ENCODE assay signal across 8 cellular contexts in genomic region chr1:25037174-25038074, GRCh38.
A peak's percentile ranks its signal among the peaks of the same experiment; 100 is the strongest.
DNase-seq lines count a peak whose midpoint lies in the region; FAIRE-seq and TF ChIP-seq lines count a peak whose summit lies in the region.
"Had no signal": no experiment of that assay in that cellular context is flagged by ENCODE, and none has a peak within 500 bp of the region (broad histone marks: within the 10 kb centered on the region; RNA-seq: fewer than 3 reads in every experiment).

No MANE protein-coding gene starts in this region.

- DNase-seq in GM12891 (ENCODE audit: insufficient read length, low spot score) (peak; percentile 67), NCI-H226 (peak; percentile 38), endodermal cell (peak; percentile 90), osteocyte (ENCODE audit: extremely low spot score, unreplicated experiment) (no peak), DMS79 treated with DMSO at 0.1 percent for 48 hours (lab: John Stamatoyannopoulos, UW) (no peak), Ammon's horn (ENCODE audit: low spot score) (no peak)
- DNase-seq in activated CD4-positive, alpha-beta T cell treated with anti-CD3 and anti-CD28 coated beads, Interleukin-2, amount 50 U/mL, for 48 hours = peak; percentile 76 to 81

- H3K4me3 Mint-ChIP-seq in endodermal cell = no peak overlapping the region
- no peak overlapping the region for H3K4me3 Mint-ChIP-seq in osteocyte (ENCODE audit: unreplicated experiment)

- no peaks in the 10 kb centered on the region for H3K36me3 ChIP-seq in endodermal cell (ENCODE audit: control insufficient read depth, insufficient read depth, low read length)

- H3K27ac Mint-ChIP-seq in endodermal cell (no peak overlapping the region), osteocyte (ENCODE audit: unreplicated experiment) (no peak overlapping the region)

- H3K4me3 ChIP-seq in endodermal cell (ENCODE audit: low read length) = no peak overlapping the region

- H3K9me3 ChIP-seq in endodermal cell (ENCODE audit: control insufficient read depth, low read length) = no peaks in the 10 kb centered on the region

- H3K4me1 Mint-ChIP-seq in endodermal cell (no peaks in the 10 kb centered on the region), osteocyte (ENCODE audit: unreplicated experiment) (peaks cover 16% of the 10 kb centered on the region)

- H3K27me3 Mint-ChIP-seq in endodermal cell (ENCODE audit: insufficient read depth) (peaks cover 2% of the 10 kb centered on the region), osteocyte (ENCODE audit: unreplicated experiment) (peaks cover 30% of the 10 kb centered on the region)

- H3K9ac ChIP-seq in endodermal cell (ENCODE audit: extremely low read depth, low read length, poor library complexity, severe bottlenecking) = no peak overlapping the region

- H3K9me3 Mint-ChIP-seq in endodermal cell (no peaks in the 10 kb centered on the region), osteocyte (ENCODE audit: unreplicated experiment) (no peaks in the 10 kb centered on the region)

- peak; percentile 88 for FAIRE-seq in GM12891 (lab: Jason Lieb, UNC)
- FAIRE-seq: colon had no signal

- no peak for TF ChIP-seq POLR2A in GM12891 (IDR thresholded peaks at IDR 0.05; ENCODE audit: low read depth, low read length)

- H3K36me3 Mint-ChIP-seq in endodermal cell (ENCODE audit: low read depth) = no peaks in the 10 kb centered on the region
- H3K36me3 Mint-ChIP-seq in osteocyte (ENCODE audit: unreplicated experiment) = no peaks in the 10 kb centered on the region

- H3K27ac ChIP-seq in endodermal cell (ENCODE audit: low read depth, low read length) = no peak overlapping the region

- 67 to 82% methylated on average over 3 to 11 of the region's 11 CpGs for WGBS in endodermal cell (ENCODE audit: insufficient coverage in 1 of 2, insufficient read length in 1 of 2), 2 experiments

- TF ChIP-seq CTCF in endodermal cell (conservative IDR thresholded peaks at IDR 0.05) = peak; percentile 78
- peak; percentile 59 for TF ChIP-seq CTCF in osteocyte (IDR thresholded peaks at IDR 0.05)

- H3K4me1 ChIP-seq in endodermal cell (ENCODE audit: control insufficient read depth, insufficient read depth, low read length) = no peaks in the 10 kb centered on the region

- no peaks in the 10 kb centered on the region for H3K27me3 ChIP-seq in endodermal cell (ENCODE audit: control insufficient read depth, insufficient read depth, low read length, poor library complexity, severe bottlenecking)

TF ChIP-seq in GM12891, 5 proteins besides CTCF, POLR2A, EP300 and RAD21:
- TF ChIP-seq POLR2AphosphoS5 (IDR thresholded peaks at IDR 0.05; ENCODE audit: low read depth, low read length) (no peak), POU2F2 (IDR thresholded peaks at IDR 0.05; ENCODE audit: low read depth, low read length) (no peak), TAF1 (IDR thresholded peaks at IDR 0.05; ENCODE audit: low read depth, low read length) (no peak), PAX5 (IDR thresholded peaks at IDR 0.05; ENCODE audit: insufficient read depth, low read length, severe bottlenecking) (no peak), SPI1 (IDR thresholded peaks at IDR 0.05; ENCODE audit: low read depth, low read length) (no peak)

Comparison
In these comparisons a context has a peak if more than half of its experiments do, and no peak if none do; other contexts are left out.
1. DNase-seq: peak in GM12891 (single experiment), NCI-H226 (single experiment), activated CD4-positive, alpha-beta T cell treated with anti-CD3 and anti-CD28 coated beads, Interleukin-2, amount 50 U/mL, for 48 hours (2 of 2) and endodermal cell (single experiment); none in osteocyte (single experiment), DMS79 treated with DMSO at 0.1 percent for 48 hours (single experiment) and Ammon's horn (single experiment).